Comparison of ENCODE assay signal across 8 cellular contexts in the genomic region with DNA sequence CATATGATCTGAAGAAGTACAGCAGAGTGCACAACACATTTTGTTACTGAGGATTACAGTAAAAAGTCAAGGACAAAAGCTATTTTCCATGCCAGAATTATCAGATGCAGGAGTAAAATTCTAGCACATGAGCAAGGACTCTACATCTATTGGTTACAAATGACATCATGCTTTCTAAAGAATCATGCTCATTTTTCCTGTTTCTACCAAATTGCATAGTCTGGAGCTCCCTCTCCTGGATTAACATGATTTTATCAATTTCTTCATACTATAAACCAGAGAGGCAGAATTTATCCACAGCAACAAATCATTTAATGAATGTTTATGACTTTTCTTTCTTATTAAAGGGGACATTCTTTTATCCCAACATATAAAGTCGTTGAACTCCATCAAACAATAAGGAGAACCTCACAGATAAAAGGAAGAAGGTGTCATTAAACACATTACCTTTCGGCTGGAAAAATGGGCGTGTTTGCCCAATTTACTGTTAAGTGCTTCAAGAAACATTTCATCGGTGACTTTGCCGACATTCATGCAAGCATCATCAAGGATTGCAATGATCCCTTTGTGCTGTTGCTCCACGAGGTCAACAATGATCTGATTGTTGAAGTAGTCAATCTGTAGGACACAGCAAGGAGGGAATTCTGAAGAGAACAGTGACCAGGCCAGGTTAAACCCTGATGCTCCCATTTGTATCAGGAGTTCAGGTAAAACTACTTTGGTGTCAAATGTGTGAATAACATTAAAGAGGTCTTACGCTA.
DNase-seq lines count a peak whose midpoint lies in the region; ATAC-seq, FAIRE-seq and TF ChIP-seq lines count a peak whose summit lies in the region.

No MANE protein-coding gene starts in this region.

- H3K27ac ChIP-seq in DND-41 (ENCODE audit: low read length): no peak overlapping the region

- H3K79me2 ChIP-seq in DND-41 (ENCODE audit: insufficient read depth, low read length): no peaks in the 10 kb centered on the region

- no peak overlapping the region for H2AFZ ChIP-seq in DND-41 (ENCODE audit: low read depth, low read length)

- H3K4me1 ChIP-seq in DND-41 (ENCODE audit: insufficient read depth, low read length): no peaks in the 10 kb centered on the region

- no peak overlapping the region for H3K27ac Mint-ChIP-seq in endothelial cell (ENCODE audit: unreplicated experiment)

- peaks cover 9% of the 10 kb centered on the region for H3K27me3 ChIP-seq in DND-41 (ENCODE audit: insufficient read depth, low read length, poor library complexity)

- no peak overlapping the region for H3K9ac ChIP-seq in DND-41 (ENCODE audit: low read depth, low read length)

- ATAC-seq in DND-41 (ENCODE audit: insufficient read depth, low read depth) (peak; percentile 62; the same call in 1 of the 3 replicates), GM19035 (IDR thresholded peaks at IDR 0.05; ENCODE audit: unreplicated experiment) (no peak), HG03025 (IDR thresholded peaks at IDR 0.05; ENCODE audit: low FRiP score, unreplicated experiment) (no peak), HG02763 (IDR thresholded peaks at IDR 0.05; ENCODE audit: unreplicated experiment) (no peak)

- H3K9me3 ChIP-seq in DND-41 (ENCODE audit: insufficient read depth, low read length, severe bottlenecking): no peaks in the 10 kb centered on the region

- no peaks in the 10 kb centered on the region for H4K20me1 ChIP-seq in DND-41 (ENCODE audit: insufficient read depth, low read length)

- no peaks in the 10 kb centered on the region for H3K36me3 ChIP-seq in DND-41 (ENCODE audit: insufficient read depth, low read length)

- TF ChIP-seq CTCF in DND-41 (IDR thresholded peaks at IDR 0.05; ENCODE audit: borderline replicate concordance, extremely low read depth, low read length, poor library complexity, severe bottlenecking) (peak; percentile 51), LNCaP clone FGC (IDR thresholded peaks at IDR 0.05; ENCODE audit: control insufficient read depth, extremely low read depth, insufficient read depth) (peak; percentile 48), endothelial cell (IDR thresholded peaks at IDR 0.05; ENCODE audit: unreplicated experiment) (peak; percentile 44)

- H3K27me3 Mint-ChIP-seq in endothelial cell (ENCODE audit: unreplicated experiment): peaks cover 1% of the 10 kb centered on the region

- peak; percentile 87 for FAIRE-seq in RCC 7860 (lab: Jason Lieb, UNC)

- H3K4me1 Mint-ChIP-seq in endothelial cell (ENCODE audit: unreplicated experiment): no peaks in the 10 kb centered on the region

- H3K4me3 ChIP-seq in DND-41 (ENCODE audit: low read depth in 1 of 2, low read length in 2 of 2) (no peak overlapping the region), LNCaP clone FGC (ENCODE audit: low read depth, low read length) (no peak overlapping the region)

- H3K4me2 ChIP-seq in DND-41 (ENCODE audit: insufficient read depth, low read length): no peak overlapping the region

- no peaks in the 10 kb centered on the region for H3K9me3 Mint-ChIP-seq in endothelial cell (ENCODE audit: unreplicated experiment)

- no peak for DNase-seq in DND-41
- peak; percentile 70 for DNase-seq in LNCaP clone FGC (ENCODE audit: low read depth)
- peak; percentile 58 for DNase-seq in RCC 7860 (ENCODE audit: low spot score)
- DNase-seq in endothelial cell (ENCODE audit: low spot score): no peak
- DNase-seq in middle frontal gyrus (ENCODE audit: extremely low spot score, low spot score): peak; percentile 83

- no peak overlapping the region for H3K4me3 Mint-ChIP-seq in endothelial cell (ENCODE audit: unreplicated experiment)

- H3K36me3 Mint-ChIP-seq in endothelial cell (ENCODE audit: low read depth, unreplicated experiment): no peaks in the 10 kb centered on the region

Comparison
In these comparisons a context has a peak if more than half of its experiments do, and no peak if none do; other contexts are left out.
1. DNase-seq: peak in LNCaP clone FGC (single experiment), RCC 7860 (single experiment) and middle frontal gyrus (single experiment); none in DND-41 (single experiment) and endothelial cell (single experiment).
2. Peak in every context shown above with its lines, with median percentiles within 50 percentile points of each other: CTCF ChIP-seq.